In the genomic region with DNA sequence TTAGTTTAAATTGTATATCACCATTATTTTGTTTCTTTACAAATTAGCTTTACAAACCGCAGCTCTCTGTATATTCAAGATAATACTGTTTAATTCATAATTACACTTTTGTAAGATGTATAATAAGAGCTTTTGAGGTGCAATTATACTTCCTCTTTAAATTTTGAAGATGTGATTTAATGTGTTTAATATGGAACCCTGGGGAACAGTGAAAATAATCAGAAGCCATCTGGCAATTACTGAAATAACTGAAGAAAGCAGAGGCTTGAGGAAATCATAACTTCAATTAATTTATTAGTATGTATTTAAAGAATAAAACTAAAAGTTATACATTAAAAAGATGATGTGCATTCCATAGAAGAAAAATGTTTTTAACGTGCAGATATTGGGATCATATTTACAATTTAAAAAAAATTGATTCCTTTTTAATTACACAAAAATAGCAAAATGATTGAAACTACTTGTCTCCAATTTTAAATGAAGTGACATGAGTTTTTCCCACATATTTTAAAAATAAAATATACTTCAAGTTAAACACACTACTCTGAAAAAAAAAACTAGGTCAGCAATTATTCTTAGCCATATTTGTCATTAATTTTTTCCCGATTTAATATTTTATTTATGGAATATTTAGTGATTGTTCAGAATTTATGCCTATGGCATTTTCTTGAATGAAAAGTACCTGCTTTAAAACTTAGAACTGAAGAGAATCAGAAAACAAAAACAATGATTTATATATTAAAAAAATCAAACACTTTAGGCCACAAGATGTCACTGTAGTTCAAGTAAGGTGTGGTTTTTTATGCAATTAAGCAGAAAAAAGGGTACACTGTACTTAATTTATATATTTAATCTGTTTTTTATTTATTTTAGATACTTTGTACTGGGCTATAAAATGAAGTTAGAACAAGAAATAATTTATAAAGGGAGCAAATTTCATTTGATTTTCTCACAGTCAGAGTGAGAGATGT, we compare ENCODE assay signal across 11 cellular contexts.
DNase-seq lines count a peak whose midpoint lies in the region; ATAC-seq, FAIRE-seq and TF ChIP-seq lines count a peak whose summit lies in the region.
"Had no signal": no experiment of that assay in that cellular context is flagged by ENCODE, and none has a peak within 500 bp of the region (broad histone marks: within the 10 kb centered on the region; RNA-seq: fewer than 3 reads in every experiment).

No MANE protein-coding gene starts in this region.

- H3K9me1 ChIP-seq in K562 (ENCODE audit: control insufficient read depth, insufficient read depth, low read length): no peaks in the 10 kb centered on the region

- H3K9me3 Mint-ChIP-seq in immature natural killer cell: peaks cover 0 to 11% (median 5%) of the 10 kb centered on the region in 6 donors
- H3K9me3 Mint-ChIP-seq: T-helper 1 cell treated with Interleukin-12 subunit alpha and Interleukin-12 subunit beta and Interleukin-4 antibody, amounts not matched to agents 30 μg/mL and 1 μg/mL, for 36 hours had no signal

- no peaks in the 10 kb centered on the region for H3K4me1 Mint-ChIP-seq in immature natural killer cell

- H3K79me2 ChIP-seq in MM.1S (ENCODE audit: low read length) (no peaks in the 10 kb centered on the region), K562 (ENCODE audit: control insufficient read depth, insufficient read depth, low read length) (no peaks in the 10 kb centered on the region)

- no peak overlapping the region for H3K18ac ChIP-seq in mesenchymal stem cell (ENCODE audit: low read depth in 1 of 2, low read length in 2 of 2)

- intact Hi-C loops in K562 (cut with micrococcal nuclease): no loop called here

- H3K36me3 Mint-ChIP-seq in immature natural killer cell: no peaks in the 10 kb centered on the region

- TF ChIP-seq RAD21 in K562 (CRISPR knock-in tag; conservative IDR thresholded peaks at IDR 0.05 in 1 of 2, IDR thresholded peaks at IDR 0.05 in 1 of 2): peak; percentile 11 to 33; a peak in 2 of 4 replicates

- no peak for TF ChIP-seq POLR2A in K562 (conservative IDR thresholded peaks at IDR 0.05)

- H3K79me1 ChIP-seq in mesenchymal stem cell (replicated peaks; ENCODE audit: low read length, poor library complexity, severe bottlenecking): no peaks in the 10 kb centered on the region

- no peak overlapping the region for H3K4ac ChIP-seq in mesenchymal stem cell (ENCODE audit: low read depth in 1 of 2, low read length in 2 of 2)

- BruUV-seq in K562 (replicated peaks; lab: Mats Ljungman, UMichigan): no TSS peak

- FAIRE-seq in K562 (lab: Jason Lieb, UNC): no peak

- no peak overlapping the region for H2BK120ac ChIP-seq in mesenchymal stem cell (ENCODE audit: low read depth, low read length)

- no peak overlapping the region for H3K14ac ChIP-seq in mesenchymal stem cell (ENCODE audit: low read length in 2 of 2)

- no peaks in the 10 kb centered on the region for H3K9me2 ChIP-seq in MM.1S (replicated peaks; ENCODE audit: insufficient read depth, low read length)

- H3K4me3 ChIP-seq in MM.1S (ENCODE audit: low read length): no peak overlapping the region
- no peak overlapping the region for H3K4me3 ChIP-seq in K562
- H3K4me3 ChIP-seq in mesenchymal stem cell (ENCODE audit: insufficient read depth in 1 of 2, low read depth in 1 of 2, low read length in 2 of 2): no peak overlapping the region
- H3K4me3 ChIP-seq in H7 (ENCODE audit: insufficient read depth, low read depth, low read length): no peak overlapping the region
- H3K4me3 ChIP-seq: ovary had no signal

- H3K4me1 ChIP-seq in MM.1S (ENCODE audit: low read length) (no peaks in the 10 kb centered on the region), K562 (replicated peaks in 1 of 2; ENCODE audit: control insufficient read depth in 2 of 2, insufficient read depth in 2 of 2, low read length in 2 of 2) (no peaks in the 10 kb centered on the region), mesenchymal stem cell (ENCODE audit: control insufficient read depth, insufficient read depth, low read depth, low read length) (no peaks in the 10 kb centered on the region)

- H2AFZ ChIP-seq in MM.1S (ENCODE audit: low read length): no peak overlapping the region
- H2AFZ ChIP-seq in K562 (ENCODE audit: low read depth, low read length): no peak overlapping the region
- H2AFZ ChIP-seq in mesenchymal stem cell (ENCODE audit: low read depth, low read length): no peak overlapping the region

- CTCF ChIA-PET in GM10248 (lab: Yijun Ruan, JAX): no interaction called here
- CTCF ChIA-PET in K562 (lab: Yijun Ruan, JAX; ENCODE audit: low intra/inter-chr PET ratio): no interaction called here

- no peak overlapping the region for H2BK5ac ChIP-seq in mesenchymal stem cell (ENCODE audit: low read depth, low read length, poor library complexity, severe bottlenecking)

- H3K4me2 ChIP-seq in MM.1S (ENCODE audit: low read depth, low read length) (no peak overlapping the region), K562 (ENCODE audit: insufficient read depth, low read length) (no peak overlapping the region), mesenchymal stem cell (ENCODE audit: low read length, poor library complexity, severe bottlenecking) (no peak overlapping the region)

- no peak overlapping the region for H3K4me3 Mint-ChIP-seq in immature natural killer cell
- H3K4me3 Mint-ChIP-seq: T-helper 1 cell treated with Interleukin-12 subunit alpha and Interleukin-12 subunit beta and Interleukin-4 antibody, amounts not matched to agents 30 μg/mL and 1 μg/mL, for 36 hours had no signal

- H2AK5ac ChIP-seq in mesenchymal stem cell (ENCODE audit: low read length, severe bottlenecking): no peak overlapping the region

- no peak overlapping the region for H3K27ac Mint-ChIP-seq in immature natural killer cell
- H3K27ac Mint-ChIP-seq: T-helper 1 cell treated with Interleukin-12 subunit alpha and Interleukin-12 subunit beta and Interleukin-4 antibody, amounts not matched to agents 30 μg/mL and 1 μg/mL, for 36 hours had no signal

- H3K9ac ChIP-seq in MM.1S (ENCODE audit: low read length) (no peak overlapping the region), K562 (ENCODE audit: insufficient read depth in 1 of 2, low read depth in 2 of 2, low read length in 2 of 2) (no peak overlapping the region), mesenchymal stem cell (ENCODE audit: low read length) (no peak overlapping the region)

- no peaks in the 10 kb centered on the region for H3F3A ChIP-seq in MM.1S (ENCODE audit: insufficient read depth, low read length)

- 1% methylated on average over 3 of the region's 3 CpGs for WGBS in K562 (ENCODE audit: insufficient coverage, low coverage, missing lambda C conversion rate)
- no CpG with 5 or more reads among the region's 3 CpGs for WGBS in mesenchymal stem cell

- no peak overlapping the region for H3K23ac ChIP-seq in mesenchymal stem cell (ENCODE audit: low read length in 2 of 2)

- no peak for DNase-seq in GM10248 (ENCODE audit: extremely low spot score)
- DNase-seq in MM.1S: peak; percentile 42
- DNase-seq in K562 (ENCODE audit: extremely low read depth in 1 of 4, low spot score in 3 of 4): peak in 1 of 4 experiments; percentile 3
- peak; percentile 6 for DNase-seq in mesenchymal stem cell
- no peak for DNase-seq in H7
- DNase-seq in anterior cingulate cortex (lab: John Stamatoyannopoulos, UW): no peak
- no peak for DNase-seq in immature natural killer cell
- DNase-seq: activated effector memory CD4-positive, alpha-beta T cell treated with anti-CD3 and anti-CD28 coated beads, Interleukin-2, amount 50 U/mL, for 16 hours; ovary had no signal

- no peak overlapping the region for H4K91ac ChIP-seq in mesenchymal stem cell (ENCODE audit: low read length)

- H4K8ac ChIP-seq in mesenchymal stem cell (ENCODE audit: low read length): no peak overlapping the region

- H3K27me3 Mint-ChIP-seq in immature natural killer cell (ENCODE audit: low read depth in 3 of 3): no peaks in the 10 kb centered on the region

- no peaks in the 10 kb centered on the region for H3K9me3 ChIP-seq in MM.1S (replicated peaks; ENCODE audit: insufficient read depth, low read length)
- no peaks in the 10 kb centered on the region for H3K9me3 ChIP-seq in K562 (replicated peaks; ENCODE audit: control insufficient read depth, insufficient read depth, low read depth, low read length)
- no peaks in the 10 kb centered on the region for H3K9me3 ChIP-seq in mesenchymal stem cell (ENCODE audit: control insufficient read depth, low read length)
- H3K9me3 ChIP-seq: ovary had no signal

- H3K27ac ChIP-seq in MM.1S (ENCODE audit: low read length) (no peak overlapping the region), K562 (ENCODE audit: extremely low read depth, low read depth, low read length) (no peak overlapping the region), mesenchymal stem cell (ENCODE audit: low read length, poor library complexity, severe bottlenecking) (no peak overlapping the region)
- H3K27ac ChIP-seq: ovary had no signal

- H3K36me3 ChIP-seq in MM.1S (replicated peaks; ENCODE audit: insufficient read depth, low read length): no peaks in the 10 kb centered on the region
- no peaks in the 10 kb centered on the region for H3K36me3 ChIP-seq in K562 (ENCODE audit: control insufficient read depth, insufficient read depth, low read length)
- H3K36me3 ChIP-seq in mesenchymal stem cell (ENCODE audit: control insufficient read depth in 1 of 2, insufficient read depth in 2 of 2, low read depth in 1 of 2, low read length in 2 of 2): no peaks in the 10 kb centered on the region
- no peaks in the 10 kb centered on the region for H3K36me3 ChIP-seq in H7 (replicated peaks; ENCODE audit: control insufficient read depth, insufficient read depth, low read length)
- H3K36me3 ChIP-seq: ovary had no signal

- ATAC-seq in K562 (no peak), HG03342 (IDR thresholded peaks at IDR 0.05; ENCODE audit: unreplicated experiment) (no peak)

- H2BK12ac ChIP-seq in mesenchymal stem cell (ENCODE audit: low read length in 2 of 2): no peak overlapping the region

- no peak overlapping the region for H2BK15ac ChIP-seq in mesenchymal stem cell (ENCODE audit: low read depth, poor library complexity, severe bottlenecking)

- in situ Hi-C loops in K562 (cut with MboI): no loop called here

- no peaks in the 10 kb centered on the region for H3K27me3 ChIP-seq in MM.1S (replicated peaks; ENCODE audit: insufficient read depth, low read length)
- no peaks in the 10 kb centered on the region for H3K27me3 ChIP-seq in K562 (ENCODE audit: control insufficient read depth in 2 of 2, insufficient read depth in 2 of 2, low read length in 2 of 2)
- no peaks in the 10 kb centered on the region for H3K27me3 ChIP-seq in mesenchymal stem cell (ENCODE audit: control insufficient read depth in 1 of 2, insufficient read depth in 1 of 2, low read length in 2 of 2)
- H3K27me3 ChIP-seq in H7 (ENCODE audit: control insufficient read depth, insufficient read depth, low read length): no peaks in the 10 kb centered on the region

- peak; percentile 13 for TF ChIP-seq CTCF in GM10248 (IDR thresholded peaks at IDR 0.05; ENCODE audit: control extremely low read depth, extremely low read depth, low read depth, missing control alignments)
- TF ChIP-seq CTCF in MM.1S (IDR thresholded peaks at IDR 0.05; ENCODE audit: low read length): peak; percentile 21
- peak in 1 of 3 experiments; percentile 18; a peak in 2 of 6 replicates for TF ChIP-seq CTCF in K562 (IDR thresholded peaks at IDR 0.05 in 2 of 3, conservative IDR thresholded peaks at IDR 0.05 in 1 of 3; ENCODE audit: insufficient read depth in 2 of 3, low read depth in 1 of 3, low read length in 3 of 3)

- H4K20me1 ChIP-seq in MM.1S (ENCODE audit: insufficient read depth, low read length): no peaks in the 10 kb centered on the region
- no peaks in the 10 kb centered on the region for H4K20me1 ChIP-seq in K562 (replicated peaks; ENCODE audit: control insufficient read depth, insufficient read depth, low read length)

- POLR2A ChIA-PET in GM10248 (lab: Yijun Ruan, JAX) (no interaction called here), K562 (lab: Yijun Ruan, JAX) (no interaction called here)

- no peak for TF ChIP-seq EP300 in K562 (IDR thresholded peaks at IDR 0.05; ENCODE audit: low read length)

Comparison
In these comparisons a context has a peak if more than half of its experiments do, and no peak if none do; other contexts are left out.
1. DNase-seq: peak in MM.1S (single experiment) and mesenchymal stem cell (single experiment); none in GM10248 (single experiment), H7 (single experiment), anterior cingulate cortex (0 of 58) and immature natural killer cell (0 of 3).